11 cellular contexts compared by ENCODE assay signal in the genomic region with DNA sequence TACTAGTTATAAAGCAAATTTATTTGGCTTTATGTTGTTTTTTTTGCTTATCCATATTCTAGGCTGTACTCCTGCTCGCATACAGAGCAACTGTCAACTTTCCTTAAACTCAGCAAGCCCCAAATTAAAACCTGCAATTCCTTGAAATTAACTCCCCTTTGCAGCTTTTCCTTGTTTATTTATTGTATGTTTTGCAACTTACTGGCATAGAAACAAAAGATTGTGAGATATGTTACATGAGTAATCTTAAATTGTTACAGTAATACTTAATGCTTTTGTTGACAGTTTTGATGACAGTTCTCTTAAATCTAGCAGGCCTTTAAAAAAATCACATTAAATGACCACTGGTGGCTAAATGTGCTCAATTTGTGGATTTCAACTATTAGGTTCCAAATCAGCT. TPM values are rescaled to one million over a fixed set of nuclear protein-coding genes. Genes with fewer than 3 reads are reported as not detected.
DNase-seq lines count a peak whose midpoint lies in the region; ATAC-seq and TF ChIP-seq lines count a peak whose summit lies in the region.
"Had no signal": no experiment of that assay in that cellular context is flagged by ENCODE, and none has a peak within 500 bp of the region (broad histone marks: within the 10 kb centered on the region; RNA-seq: fewer than 3 reads in every experiment).

No MANE protein-coding gene starts in this region.

- peaks cover 44% of the 10 kb centered on the region for H3K4me1 Mint-ChIP-seq in activated naive CD4-positive, alpha-beta T cell treated with anti-CD3 and anti-CD28 coated beads, Interleukin-2, amount 10 ng/mL, durations not matched to agents 7 days and 5 days

- CTCF ChIA-PET in activated naive CD4-positive, alpha-beta T cell treated with anti-CD3 and anti-CD28 coated beads, Interleukin-2, amount 10 ng/mL, durations not matched to agents 7 days and 5 days (lab: Charles Lee) = interaction anchor here (1.2 kb wide), 1 partner anchor 48 kb away, joined by 3 read pairs; no protein-coding TSS in a partner anchor

- H3K4me3 Mint-ChIP-seq in activated naive CD4-positive, alpha-beta T cell treated with anti-CD3 and anti-CD28 coated beads, Interleukin-2, amount 10 ng/mL, durations not matched to agents 7 days and 5 days = peak overlapping the region; percentile 86

- WGBS in suprapubic skin = 65% methylated on average over 1 of the region's 1 CpG

- peaks cover 54% of the 10 kb centered on the region for H3K36me3 Mint-ChIP-seq in activated naive CD4-positive, alpha-beta T cell treated with anti-CD3 and anti-CD28 coated beads, Interleukin-2, amount 10 ng/mL, durations not matched to agents 7 days and 5 days
- H3K36me3 Mint-ChIP-seq in activated naive CD4-positive, alpha-beta T cell treated with anti-CD3 and anti-CD28 coated beads, Interleukin-2, amount 50 U/mL, for 72 hours = peaks cover 38 to 59% of the 10 kb centered on the region in 2 donors

- 0 out of 2 replicates have a peak overlapping the region, but pooled peaks have one; percentile 95 for H3K4me3 ChIP-seq in iPS-20b (ENCODE audit: low read length)
- peak overlapping the region; percentile 74 for H3K4me3 ChIP-seq in suprapubic skin
- no peak overlapping the region for H3K4me3 ChIP-seq in upper lobe of right lung

- H3K27me3 Mint-ChIP-seq in activated naive CD4-positive, alpha-beta T cell treated with anti-CD3 and anti-CD28 coated beads, Interleukin-2, amount 10 ng/mL, durations not matched to agents 7 days and 5 days = peaks cover 12% of the 10 kb centered on the region

- H3K27me3 ChIP-seq in iPS-20b (ENCODE audit: insufficient read depth, low read length) = no peaks in the 10 kb centered on the region
- no peaks in the 10 kb centered on the region for H3K27me3 ChIP-seq in suprapubic skin
- no peaks in the 10 kb centered on the region for H3K27me3 ChIP-seq in upper lobe of right lung

- no peak for TF ChIP-seq EP300 in suprapubic skin (IDR thresholded peaks at IDR 0.05)

- intact Hi-C loops in upper lobe of right lung (cut with DNase I) = loop anchor here (10.0 kb wide), 1 partner anchor 106 kb away; the partner anchor contains the start of gene NYX

- no peak overlapping the region for H3K27ac Mint-ChIP-seq in activated naive CD4-positive, alpha-beta T cell treated with anti-CD3 and anti-CD28 coated beads, Interleukin-2, amount 10 ng/mL, durations not matched to agents 7 days and 5 days
- H3K27ac Mint-ChIP-seq in activated naive CD4-positive, alpha-beta T cell treated with anti-CD3 and anti-CD28 coated beads, Interleukin-2, amount 50 U/mL, for 72 hours = peak overlapping the region; percentile 92 to 100

- H3K27ac ChIP-seq in iPS-20b (ENCODE audit: low read length) (no peak overlapping the region), suprapubic skin (no peak overlapping the region), upper lobe of right lung (no peak overlapping the region)

- TF ChIP-seq CTCF in suprapubic skin (IDR thresholded peaks at IDR 0.05) (no peak), upper lobe of right lung (IDR thresholded peaks at IDR 0.05) (no peak)

- H3K9me3 Mint-ChIP-seq in activated naive CD4-positive, alpha-beta T cell treated with anti-CD3 and anti-CD28 coated beads, Interleukin-2, amount 10 ng/mL, durations not matched to agents 7 days and 5 days = no peaks in the 10 kb centered on the region
- no peaks in the 10 kb centered on the region for H3K9me3 Mint-ChIP-seq in activated naive CD4-positive, alpha-beta T cell treated with anti-CD3 and anti-CD28 coated beads, Interleukin-2, amount 50 U/mL, for 72 hours

- no peak for ATAC-seq in activated naive CD4-positive, alpha-beta T cell treated with anti-CD3 and anti-CD28 coated beads, Interleukin-2, amount 50 U/mL, for 72 hours
- ATAC-seq in upper lobe of right lung = no peak
- no peak for ATAC-seq in HG03457 (IDR thresholded peaks at IDR 0.05; ENCODE audit: unreplicated experiment)

- no peak for TF ChIP-seq POLR2A in suprapubic skin (IDR thresholded peaks at IDR 0.05)

- H3K9me3 ChIP-seq in iPS-20b (ENCODE audit: insufficient read depth, low read depth, low read length) (no peaks in the 10 kb centered on the region), suprapubic skin (no peaks in the 10 kb centered on the region), upper lobe of right lung (no peaks in the 10 kb centered on the region)

- H3K4me1 ChIP-seq in iPS-20b (ENCODE audit: insufficient read depth, low read length) (no peaks in the 10 kb centered on the region), suprapubic skin (peaks cover 29% of the 10 kb centered on the region), upper lobe of right lung (peaks cover 22% of the 10 kb centered on the region)

- H3K9ac ChIP-seq in iPS-20b (ENCODE audit: low read depth, low read length) = no peak overlapping the region

- no peak for DNase-seq in activated naive CD4-positive, alpha-beta T cell treated with anti-CD3 and anti-CD28 coated beads, Interleukin-2, amount 10 ng/mL, durations not matched to agents 7 days and 5 days
- DNase-seq in activated naive CD4-positive, alpha-beta T cell treated with Interleukin-2 at 50 U/mL for 16 hours = no peak
- no peak for DNase-seq in activated naive CD4-positive, alpha-beta T cell treated with anti-CD3 and anti-CD28 coated beads, Interleukin-2, amount 50 U/mL, for 72 hours (ENCODE audit: low spot score in 2 of 2)
- no peak for DNase-seq in suprapubic skin (ENCODE audit: low spot score in 2 of 2)
- DNase-seq in upper lobe of right lung = no peak
- no peak for DNase-seq in ureter (ENCODE audit: low spot score)
- DNase-seq: AML-193, hippocampal formation, NCI-H2029 treated with DMSO at 0.1 percent for 48 hours had no signal

- H3K36me3 ChIP-seq in iPS-20b (ENCODE audit: insufficient read depth, low read depth, low read length) (peaks cover 75% of the 10 kb centered on the region), suprapubic skin (peaks cover 18% of the 10 kb centered on the region), upper lobe of right lung (peaks cover 45% of the 10 kb centered on the region)

RNA-seq across cellular contexts. Expression of gene DDX3X, which starts 4.5 kb away (rescaled TPM):
- total RNA-seq in activated naive CD4-positive, alpha-beta T cell treated with anti-CD3 and anti-CD28 coated beads, Interleukin-2, amount 50 U/mL, for 72 hours = 100 to 1,000 TPM; 248 to 259 TPM
- 100 to 1,000 TPM; 161 to 383 (median 228) TPM for total RNA-seq in suprapubic skin
- 234 TPM for total RNA-seq in upper lobe of right lung
- total RNA-seq in ureter = 247 TPM
